In genomic region chr22:39457546-39458442, GRCh38 we compare ENCODE assay signal across 8 cellular contexts. TPM values are rescaled to one million over a fixed set of nuclear protein-coding genes. Genes with fewer than 3 reads are reported as not detected.
A peak's percentile ranks its signal among the peaks of the same experiment; 100 is the strongest.
DNase-seq lines count a peak whose midpoint lies in the region; ATAC-seq and TF ChIP-seq lines count a peak whose summit lies in the region.

No MANE protein-coding gene starts in this region.

- no peak for DNase-seq in GM12864 (ENCODE audit: low read depth)
- no peak for DNase-seq in RWPE2 (ENCODE audit: low spot score)
- DNase-seq in fibroblast of villous mesenchyme (ENCODE audit: low read depth): no peak
- no peak for DNase-seq in retinal pigment epithelial cell (ENCODE audit: low read depth)
- DNase-seq in omental fat pad (ENCODE audit: low spot score): no peak
- no peak for DNase-seq in EL

- no peak overlapping the region for H3K27ac ChIP-seq in RWPE2 (ENCODE audit: poor library complexity, severe bottlenecking)

- H3K9me3 ChIP-seq in RWPE2 (ENCODE audit: severe bottlenecking): no peaks in the 10 kb centered on the region

- H3K4me1 ChIP-seq in RWPE2 (ENCODE audit: insufficient read depth, poor library complexity, severe bottlenecking): no peaks in the 10 kb centered on the region

- peak overlapping the region; percentile 57 for H3K4me3 ChIP-seq in GM12864 (ENCODE audit: low read depth, low read length)
- peak overlapping the region; percentile 11 for H3K4me3 ChIP-seq in RWPE2 (ENCODE audit: severe bottlenecking)
- peak overlapping the region; percentile 52 for H3K4me3 ChIP-seq in fibroblast of villous mesenchyme (ENCODE audit: low read depth, low read length)
- peak overlapping the region; percentile 25 for H3K4me3 ChIP-seq in retinal pigment epithelial cell (ENCODE audit: low read length)

- peaks cover 40% of the 10 kb centered on the region for H3K27me3 ChIP-seq in RWPE2 (ENCODE audit: insufficient read depth, poor library complexity, severe bottlenecking)

- TF ChIP-seq CTCF in GM12864 (IDR thresholded peaks at IDR 0.05; ENCODE audit: low read depth, low read length, missing control alignments) (no peak), RWPE2 (IDR thresholded peaks at IDR 0.05; ENCODE audit: poor library complexity, severe bottlenecking) (no peak), fibroblast of villous mesenchyme (IDR thresholded peaks at IDR 0.05; ENCODE audit: insufficient read depth, low read depth, low read length) (no peak), retinal pigment epithelial cell (conservative IDR thresholded peaks at IDR 0.05; ENCODE audit: low read depth, low read length) (no peak), omental fat pad (IDR thresholded peaks at IDR 0.05) (no peak)

- ATAC-seq in RWPE2 (ENCODE audit: low read depth) (no peak), GM21529 (IDR thresholded peaks at IDR 0.05; ENCODE audit: unreplicated experiment) (no peak), omental fat pad (ENCODE audit: low FRiP score) (no peak), GM19351 (IDR thresholded peaks at IDR 0.05; ENCODE audit: unreplicated experiment) (no peak)

- H3K36me3 ChIP-seq in RWPE2 (ENCODE audit: low read depth): no peaks in the 10 kb centered on the region

RNA-seq across cellular contexts. Expression of gene MGAT3, which starts 1.0 kb away (rescaled TPM):
- total RNA-seq in fibroblast of villous mesenchyme (0.64 and 1.3 TPM in 2 replicates), omental fat pad (10 to 100 TPM in 2 of 4 donors, 1 to 10 TPM in 2; 4.1 to 23.5 (median 9.9) TPM)

RNA-seq across cellular contexts. Expression of gene MIEF1, which starts 44.3 kb away (rescaled TPM):
- total RNA-seq in fibroblast of villous mesenchyme (26.1 and 32.8 TPM in 2 replicates), omental fat pad (10 to 100 TPM; 23.6 to 46.0 (median 32.4) TPM)

RNA-seq across cellular contexts. Expression of gene TAB1, which starts 58.2 kb away (rescaled TPM):
- total RNA-seq in fibroblast of villous mesenchyme (11.6 and 13.4 TPM in 2 replicates), omental fat pad (10 to 100 TPM in 3 of 4 donors, 1 to 10 TPM in 1; 7.6 to 14.5 (median 11.1) TPM)
